ENCODE assay signal across 1 cellular context in the genomic region with DNA sequence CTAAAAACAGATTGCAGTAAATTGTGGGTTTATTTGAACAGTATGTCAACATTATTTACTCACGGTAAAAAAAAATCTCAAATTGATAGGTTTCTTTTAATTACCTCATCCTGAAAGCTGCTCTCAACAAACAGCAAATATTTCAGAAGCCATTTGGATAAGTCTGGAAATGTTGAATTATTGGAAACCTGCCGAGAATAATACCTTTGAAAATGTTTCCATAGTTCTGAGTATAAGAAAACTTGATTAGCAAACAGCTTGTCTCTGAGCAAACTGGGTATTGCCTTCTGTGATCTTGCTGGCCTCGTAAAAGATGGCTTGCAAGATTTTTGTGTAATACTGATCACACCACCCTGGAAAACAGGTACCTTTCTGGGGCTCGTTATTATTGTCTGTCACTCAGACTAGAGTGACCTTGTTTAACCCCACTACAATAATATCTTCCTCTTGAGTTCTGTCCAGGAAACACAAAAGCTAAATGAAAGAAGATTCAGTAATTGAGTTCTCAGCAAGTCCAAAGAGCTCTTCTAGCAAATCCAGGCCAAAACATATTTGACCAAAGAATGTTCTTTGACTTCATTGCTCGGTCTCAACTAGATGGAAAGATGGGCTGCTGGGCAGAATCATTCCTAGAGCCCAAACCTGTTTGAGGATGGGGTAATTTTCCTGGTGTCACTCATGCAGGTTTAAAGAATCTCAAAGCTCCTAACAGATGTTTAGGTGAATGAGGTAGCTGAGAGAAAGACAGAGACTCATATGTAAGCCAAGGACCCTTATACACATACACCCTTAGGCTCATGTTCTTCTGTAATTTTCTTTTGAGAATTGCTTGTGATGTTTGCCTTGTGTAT.
TF ChIP-seq lines count a peak whose summit lies in the region.

No MANE protein-coding gene starts in this region.

TF ChIP-seq in WTC11, 78 proteins besides CTCF, POLR2A, EP300 and RAD21 (continued from another document):
- TF ChIP-seq, protein P1, sequence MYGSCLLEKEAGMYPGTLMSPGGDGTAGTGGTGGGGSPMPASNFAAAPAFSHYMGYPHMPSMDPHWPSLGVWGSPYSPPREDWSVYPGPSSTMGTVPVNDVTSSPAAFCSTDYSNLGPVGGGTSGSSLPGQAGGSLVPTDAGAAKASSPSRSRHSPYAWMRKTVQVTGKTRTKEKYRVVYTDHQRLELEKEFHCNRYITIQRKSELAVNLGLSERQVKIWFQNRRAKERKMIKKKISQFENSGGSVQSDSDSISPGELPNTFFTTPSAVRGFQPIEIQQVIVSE (CRISPR knock-in tag; IDR thresholded peaks at IDR 0.05; ENCODE audit: borderline replicate concordance), result no peak
- TF ChIP-seq ZNF219 (CRISPR knock-in tag; IDR thresholded peaks at IDR 0.05; ENCODE audit: borderline replicate concordance) (no peak), TP53 (CRISPR knock-in tag; IDR thresholded peaks at IDR 0.05) (no peak), HMGA2 (CRISPR knock-in tag; IDR thresholded peaks at IDR 0.05) (no peak)
- TF ChIP-seq, protein P2, sequence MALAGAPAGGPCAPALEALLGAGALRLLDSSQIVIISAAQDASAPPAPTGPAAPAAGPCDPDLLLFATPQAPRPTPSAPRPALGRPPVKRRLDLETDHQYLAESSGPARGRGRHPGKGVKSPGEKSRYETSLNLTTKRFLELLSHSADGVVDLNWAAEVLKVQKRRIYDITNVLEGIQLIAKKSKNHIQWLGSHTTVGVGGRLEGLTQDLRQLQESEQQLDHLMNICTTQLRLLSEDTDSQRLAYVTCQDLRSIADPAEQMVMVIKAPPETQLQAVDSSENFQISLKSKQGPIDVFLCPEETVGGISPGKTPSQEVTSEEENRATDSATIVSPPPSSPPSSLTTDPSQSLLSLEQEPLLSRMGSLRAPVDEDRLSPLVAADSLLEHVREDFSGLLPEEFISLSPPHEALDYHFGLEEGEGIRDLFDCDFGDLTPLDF (CRISPR knock-in tag; IDR thresholded peaks at IDR 0.05), result no peak
TF ChIP-seq in WTC11: peak in this region for 0.
